12 cellular contexts compared by ENCODE assay signal in the genomic region with DNA sequence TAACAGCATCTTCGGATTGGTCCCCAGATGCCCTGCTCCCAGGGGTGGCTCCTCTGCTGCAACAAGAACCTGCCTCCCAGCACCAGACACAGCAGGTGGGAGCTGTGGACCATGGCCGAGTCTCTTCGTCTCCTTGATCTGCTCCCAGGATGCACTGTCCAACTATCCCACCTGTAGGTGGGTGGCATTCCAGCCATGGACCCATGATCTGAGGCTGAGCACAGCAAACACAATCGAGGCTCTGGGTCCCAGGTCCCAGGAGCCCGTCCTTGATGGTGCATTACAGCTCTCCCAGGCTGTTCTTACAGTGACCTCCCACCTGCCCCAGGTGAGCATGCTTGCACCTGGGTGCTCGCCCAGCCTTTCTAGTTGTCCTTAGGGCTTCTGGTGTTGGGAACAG. TPM values are rescaled to one million over a fixed set of nuclear protein-coding genes. Genes with fewer than 3 reads are reported as not detected.
DNase-seq lines count a peak whose midpoint lies in the region; ATAC-seq and TF ChIP-seq lines count a peak whose summit lies in the region.
"Had no signal": no experiment of that assay in that cellular context is flagged by ENCODE, and none has a peak within 500 bp of the region (broad histone marks: within the 10 kb centered on the region; RNA-seq: fewer than 3 reads in every experiment).

No MANE protein-coding gene starts in this region.

- H3K4me1 Mint-ChIP-seq in activated naive CD4-positive, alpha-beta T cell treated with anti-CD3 and anti-CD28 coated beads, Interleukin-2, amount 10 ng/mL, durations not matched to agents 7 days and 5 days = peaks cover 28% of the 10 kb centered on the region
- H3K4me1 Mint-ChIP-seq in T-helper 17 cell = peaks cover 17% of the 10 kb centered on the region
- H3K4me1 Mint-ChIP-seq in glutamatergic neuron (ENCODE audit: low read depth, unreplicated experiment) = peaks cover 7% of the 10 kb centered on the region

- peaks cover 23 to 38% (median 28%) of the 10 kb centered on the region in 6 donors for H3K4me1 ChIP-seq in spleen
- H3K4me1 ChIP-seq: BE2C had no signal

- H3K36me3 ChIP-seq in spleen = no peaks in the 10 kb centered on the region
- H3K36me3 ChIP-seq: BE2C had no signal

- H3K4me3 Mint-ChIP-seq in activated naive CD4-positive, alpha-beta T cell treated with anti-CD3 and anti-CD28 coated beads, Interleukin-2, amount 10 ng/mL, durations not matched to agents 7 days and 5 days = peak overlapping the region; percentile 84
- H3K4me3 Mint-ChIP-seq in T-helper 17 cell = peak overlapping the region; percentile 98
- peak overlapping the region; percentile 97 for H3K4me3 Mint-ChIP-seq in glutamatergic neuron (ENCODE audit: unreplicated experiment)

- no peak for TF ChIP-seq CTCF in glutamatergic neuron (IDR thresholded peaks at IDR 0.05; ENCODE audit: partially characterized antibody, unreplicated experiment)
- TF ChIP-seq CTCF in spleen (IDR thresholded peaks at IDR 0.05 in 8 of 11, conservative IDR thresholded peaks at IDR 0.05 in 3 of 11) = no peak

- H3K27ac Mint-ChIP-seq in activated naive CD4-positive, alpha-beta T cell treated with anti-CD3 and anti-CD28 coated beads, Interleukin-2, amount 10 ng/mL, durations not matched to agents 7 days and 5 days = peak overlapping the region; percentile 91
- H3K27ac Mint-ChIP-seq in T-helper 17 cell = peak overlapping the region; percentile 97
- H3K27ac Mint-ChIP-seq in glutamatergic neuron (ENCODE audit: unreplicated experiment) = peak overlapping the region; percentile 95

- H3K27me3 Mint-ChIP-seq in activated naive CD4-positive, alpha-beta T cell treated with anti-CD3 and anti-CD28 coated beads, Interleukin-2, amount 10 ng/mL, durations not matched to agents 7 days and 5 days = no peaks in the 10 kb centered on the region
- H3K27me3 Mint-ChIP-seq in T-helper 17 cell (no peaks in the 10 kb centered on the region), glutamatergic neuron (ENCODE audit: unreplicated experiment) (peaks cover 8% of the 10 kb centered on the region)

- TF ChIP-seq POLR2A in spleen (IDR thresholded peaks at IDR 0.05) = no peak

- H3K9me3 Mint-ChIP-seq in activated naive CD4-positive, alpha-beta T cell treated with anti-CD3 and anti-CD28 coated beads, Interleukin-2, amount 10 ng/mL, durations not matched to agents 7 days and 5 days = no peaks in the 10 kb centered on the region
- peaks cover 6% of the 10 kb centered on the region for H3K9me3 Mint-ChIP-seq in glutamatergic neuron (ENCODE audit: unreplicated experiment)

- no peaks in the 10 kb centered on the region for H3K27me3 ChIP-seq in spleen (replicated peaks in 1 of 7)
- H3K27me3 ChIP-seq: BE2C had no signal

- DNase-seq in activated naive CD4-positive, alpha-beta T cell treated with anti-CD3 and anti-CD28 coated beads, Interleukin-2, amount 10 ng/mL, durations not matched to agents 7 days and 5 days = no peak
- no peak for DNase-seq in activated naive CD4-positive, alpha-beta T cell treated with anti-CD3 and anti-CD28 coated beads, Interleukin-2, amount 50 U/mL, for 16 hours
- DNase-seq in T-helper 17 cell (no peak), glutamatergic neuron (no peak), spleen (peak; percentile 77), Kasumi-1 (lab: John Stamatoyannopoulos, UW) (no peak), NCI-H446 treated with DMSO at 0.1 percent for 48 hours (lab: John Stamatoyannopoulos, UW) (no peak)
- DNase-seq: BE2C, NCI-H1092 treated with DMSO at 0.1 percent for 48 hours, NCI-H82, small intestine had no signal

- H3K36me3 Mint-ChIP-seq in activated naive CD4-positive, alpha-beta T cell treated with anti-CD3 and anti-CD28 coated beads, Interleukin-2, amount 10 ng/mL, durations not matched to agents 7 days and 5 days = no peaks in the 10 kb centered on the region
- H3K36me3 Mint-ChIP-seq in T-helper 17 cell (ENCODE audit: low read depth) (no peaks in the 10 kb centered on the region), glutamatergic neuron (ENCODE audit: unreplicated experiment) (no peaks in the 10 kb centered on the region)

- H3K27ac ChIP-seq in spleen = peak overlapping the region in 2 of 8 donors; percentile 97 to 100

- CTCF ChIA-PET in activated naive CD4-positive, alpha-beta T cell treated with anti-CD3 and anti-CD28 coated beads, Interleukin-2, amount 10 ng/mL, durations not matched to agents 7 days and 5 days (lab: Charles Lee) = interaction anchor here (1.4 kb wide), 1 partner anchor 139 kb away, joined by 3 read pairs; no protein-coding TSS in a partner anchor

- no peak overlapping the region for H3K4me3 ChIP-seq in spleen

- no peaks in the 10 kb centered on the region for H3K9me3 ChIP-seq in T-helper 17 cell (ENCODE audit: control insufficient read depth, low read length, poor library complexity, severe bottlenecking)
- no peaks in the 10 kb centered on the region for H3K9me3 ChIP-seq in spleen
- H3K9me3 ChIP-seq: BE2C had no signal

- WGBS in spleen, 5 donors = 90 to 95% (median 93%) methylated on average over 6 of the region's 6 CpGs

- intact Hi-C loops in spleen (cut with DNase I; ENCODE audit: low total_unique reads) = no loop called here

- ATAC-seq in T-helper 17 cell (no peak), HG03139 (IDR thresholded peaks at IDR 0.05; ENCODE audit: unreplicated experiment) (no peak)

RNA-seq across cellular contexts. Expression of gene ZNF837, which starts 1.6 kb away (rescaled TPM):
- total RNA-seq in T-helper 17 cell = 1 to 10 TPM; 1.2 to 1.6 TPM
- total RNA-seq in glutamatergic neuron (ENCODE audit: unreplicated experiment) = 2.0 TPM
- total RNA-seq in spleen = 1 to 10 TPM; 2.2 to 6.1 (median 3.2) TPM
- polyA plus RNA-seq in spleen = 1 to 10 TPM; 3.2 to 4.4 (median 3.2) TPM

RNA-seq across cellular contexts. Expression of gene RPS5, which starts 7.8 kb away (rescaled TPM):
- total RNA-seq in T-helper 17 cell (1,000 to 10,000 TPM; 1,065 to 1,239 TPM), glutamatergic neuron (ENCODE audit: unreplicated experiment) (571 TPM), spleen (1,000 to 10,000 TPM in 4 of 7 donors, 100 to 1,000 TPM in 3; 712 to 1,400 (median 1,083) TPM)
- polyA plus RNA-seq in spleen = 1,000 to 10,000 TPM; 1,850 to 2,466 (median 2,373) TPM

RNA-seq across cellular contexts. Expression of gene RNF225, which starts 16.2 kb away (rescaled TPM):
- total RNA-seq in T-helper 17 cell = not detected
- 0.44 TPM for total RNA-seq in glutamatergic neuron (ENCODE audit: unreplicated experiment)
- not detected for total RNA-seq in spleen
- polyA plus RNA-seq in spleen = not detected
- polyA plus RNA-seq: small intestine had no signal

RNA-seq across cellular contexts. Expression of gene ZNF497, which starts 16.7 kb away (rescaled TPM):
- total RNA-seq in T-helper 17 cell = 1 to 10 TPM in 1 of 2 donors, under 1 TPM in 1; 0.55 to 1.6 TPM
- 3.5 TPM for total RNA-seq in glutamatergic neuron (ENCODE audit: unreplicated experiment)
- 1 to 10 TPM in 5 of 7 donors, under 1 TPM in 2; 0.44 to 3.0 (median 1.3) TPM for total RNA-seq in spleen
- polyA plus RNA-seq in spleen = under 1 TPM; 0.59 to 0.74 (median 0.61) TPM

RNA-seq across cellular contexts. Expression of gene A1BG, which starts 26.0 kb away (rescaled TPM):
- total RNA-seq in T-helper 17 cell (10 to 100 TPM; 16.0 to 21.7 TPM), glutamatergic neuron (ENCODE audit: unreplicated experiment) (27.3 TPM), spleen (10 to 100 TPM; 10.8 to 49.9 (median 14.2) TPM)
- 10 to 100 TPM; 39.4 to 76.5 (median 73.8) TPM for polyA plus RNA-seq in spleen
